ENCODE assay signal across 8 cellular contexts in the genomic region with DNA sequence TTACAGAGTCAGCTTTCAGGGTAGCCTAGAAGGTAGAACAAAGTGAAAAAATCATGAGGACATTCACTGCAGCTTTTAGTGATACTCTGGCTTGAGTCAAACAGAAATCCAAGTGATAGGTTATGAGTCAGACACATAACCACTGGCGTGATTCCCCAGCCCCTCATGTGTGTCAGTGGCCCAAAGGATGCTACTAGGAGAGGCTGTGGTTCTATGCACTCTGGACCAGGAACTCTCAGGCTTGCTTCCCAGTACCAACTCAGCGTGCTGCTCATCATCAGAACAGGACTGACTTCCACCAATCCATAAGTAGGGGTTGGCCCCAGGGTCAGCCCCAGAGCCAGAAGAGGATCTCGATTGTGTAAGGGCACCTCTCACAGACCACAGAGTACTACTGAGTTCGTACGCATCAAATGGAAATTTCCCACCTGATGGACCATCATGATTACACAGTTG.
A peak's percentile ranks its signal among the peaks of the same experiment; 100 is the strongest.
DNase-seq lines count a peak whose midpoint lies in the region; ATAC-seq, FAIRE-seq and TF ChIP-seq lines count a peak whose summit lies in the region.

No MANE protein-coding gene starts in this region.

- no peaks in the 10 kb centered on the region for H3K79me2 ChIP-seq in GM12878 (ENCODE audit: control insufficient read depth, insufficient read depth, low read length)

- H3K27me3 ChIP-seq in GM06990 (replicated peaks; ENCODE audit: control insufficient read depth, insufficient read depth, low read length) (no peaks in the 10 kb centered on the region), GM12878 (replicated peaks in 1 of 2; ENCODE audit: control insufficient read depth in 2 of 2, insufficient read depth in 2 of 2, low read length in 1 of 2) (no peaks in the 10 kb centered on the region), aorta (ENCODE audit: control insufficient read depth in 1 of 2, insufficient read depth in 2 of 2, low read length in 1 of 2) (no peaks in the 10 kb centered on the region)

- H2AFZ ChIP-seq in GM12878 (ENCODE audit: control insufficient read depth, low read depth, low read length): no peak overlapping the region

- in situ Hi-C loops in GM12878 (cut with MboI): no loop called here

- TF ChIP-seq CTCF in GM06990 (IDR thresholded peaks at IDR 0.05; ENCODE audit: insufficient read depth, low read length, poor library complexity, severe bottlenecking) (no peak), GM12878 (IDR thresholded peaks at IDR 0.05 in 2 of 3, conservative IDR thresholded peaks at IDR 0.05 in 1 of 3; ENCODE audit: control insufficient read depth in 2 of 3, extremely low read depth in 1 of 3, insufficient read depth in 1 of 3, low read depth in 3 of 3, low read length in 3 of 3) (no peak)

- H3K9me3 ChIP-seq in GM12878 (replicated peaks; ENCODE audit: control insufficient read depth, insufficient read depth, low read length) (no peaks in the 10 kb centered on the region), aorta (ENCODE audit: control insufficient read depth, low read length) (no peaks in the 10 kb centered on the region)

- TF ChIP-seq RAD21 in GM12878 (IDR thresholded peaks at IDR 0.05; ENCODE audit: insufficient read depth, low read depth, low read length): peak; percentile 5; the same call in 1 of the 2 replicates

- intact Hi-C loops in GM12878 (cut with micrococcal nuclease; ENCODE audit: unreplicated experiment) (loop anchor here (2.0 kb wide), 1 partner anchor 15 kb away; no protein-coding TSS in a partner anchor), aorta (cut with DNase I) (no loop called here)

- POLR2A ChIA-PET in GM12878 (lab: Charles Lee): interaction anchor here (0.6 to 1.1 kb wide), 2 partner anchors 117 to 122 kb away, joined by 3 read pairs; a partner anchor contains a TSS

- H3K4me3 ChIP-seq in GM06990 (replicated peaks; ENCODE audit: low read depth, low read length) (no peak overlapping the region), GM12878 (no peak overlapping the region), aorta (ENCODE audit: low read length in 2 of 2) (no peak overlapping the region)

- H3K27ac ChIP-seq in GM12878 (ENCODE audit: control insufficient read depth, insufficient read depth): peak overlapping the region; percentile 89
- H3K27ac ChIP-seq in aorta (ENCODE audit: low read depth in 1 of 2, low read length in 2 of 2): no peak overlapping the region

- H3K4me1 ChIP-seq in GM12878 (ENCODE audit: control insufficient read depth, insufficient read depth, low read length) (peaks cover 34% of the 10 kb centered on the region), aorta (ENCODE audit: control insufficient read depth in 1 of 2, insufficient read depth in 2 of 2, low read length in 2 of 2) (no peaks in the 10 kb centered on the region)

- peak; percentile 66 to 86; a peak in 3 of 4 replicates for TF ChIP-seq EP300 in GM12878 (IDR thresholded peaks at IDR 0.05; ENCODE audit: borderline replicate concordance in 1 of 2, control insufficient read depth in 1 of 2, low read depth in 2 of 2, low read length in 2 of 2)

- no peak for TF ChIP-seq POLR2A in GM12878 (IDR thresholded peaks at IDR 0.05; ENCODE audit: low read depth, low read length)

- H4K20me1 ChIP-seq in GM12878 (ENCODE audit: control insufficient read depth, insufficient read depth): no peaks in the 10 kb centered on the region

- RAD21 ChIA-PET in GM12878 (lab: Charles Lee; ENCODE audit: unreplicated experiment): interaction anchor here (3.3 kb wide), 1 partner anchor 16 kb away, joined by 10 read pairs; no protein-coding TSS in a partner anchor

- no TSS peak for BruUV-seq in GM12878 (replicated peaks; lab: Mats Ljungman, UMichigan)

- SMC1A ChIA-PET in GM12878 (lab: Charles Lee; ENCODE audit: uncharacterized antibody, unreplicated experiment): interaction anchor here (1.1 to 1.8 kb wide), 4 partner anchors 10 to 116 kb away, joined by 4 to 6 read pairs (median 4); a partner anchor contains a TSS

- FAIRE-seq in GM12878 (lab: Jason Lieb, UNC): peak; percentile 87

- peak; percentile 63 for ATAC-seq in GM19455 (IDR thresholded peaks at IDR 0.05; ENCODE audit: unreplicated experiment)
- peak; percentile 70 for ATAC-seq in HG03280 (IDR thresholded peaks at IDR 0.05; ENCODE audit: unreplicated experiment)
- ATAC-seq in GM12878: peak; percentile 89
- no peak for ATAC-seq in aorta (ENCODE audit: low FRiP score)

- peak overlapping the region; percentile 49 for H3K4me2 ChIP-seq in GM12878 (ENCODE audit: control insufficient read depth, insufficient read depth)

- DNase-seq in GM06990 (ENCODE audit: extremely low read depth, insufficient read length) (peak; percentile 72), GM12878 (ENCODE audit: low read depth, low spot score) (peak; percentile 85), NCI-H748 (lab: John Stamatoyannopoulos, UW; ENCODE audit: unreplicated experiment) (no peak), aorta (no peak), hypothalamus (lab: John Stamatoyannopoulos, UW) (no peak), putamen (ENCODE audit: low spot score) (no peak)

- H3K36me3 ChIP-seq in GM06990 (ENCODE audit: control insufficient read depth, insufficient read depth, low read length) (no peaks in the 10 kb centered on the region), GM12878 (ENCODE audit: control insufficient read depth in 2 of 2, insufficient read depth in 2 of 2, low read length in 1 of 2) (no peaks in the 10 kb centered on the region), aorta (ENCODE audit: control insufficient read depth in 1 of 2, insufficient read depth in 2 of 2, low read length in 1 of 2) (no peaks in the 10 kb centered on the region)

- no peak overlapping the region for H3K9ac ChIP-seq in GM12878 (ENCODE audit: control insufficient read depth, insufficient read depth, low read length)

- WGBS in GM12878 (ENCODE audit: insufficient coverage, insufficient replicate concordance, low lambda C conversion rate, missing lambda C conversion rate): 3% methylated on average over 5 of the region's 5 CpGs
- 82 to 85% methylated on average over 5 of the region's 5 CpGs for WGBS in aorta, 2 donors

- CTCF ChIA-PET in GM12878 (lab: Yijun Ruan, JAX): interaction anchor here (2.4 kb wide), 2 partner anchors 16 to 18 kb away, joined by 8 to 10 read pairs; no protein-coding TSS in a partner anchor

TF ChIP-seq in GM12878, 131 proteins besides CTCF, POLR2A, EP300 and RAD21 (continues in another document):
- TF ChIP-seq GABPA (IDR thresholded peaks at IDR 0.05; ENCODE audit: low read depth): 0 out of 2 replicates have a peak, but pooled peaks have one; percentile 10
- TF ChIP-seq, protein P1, sequence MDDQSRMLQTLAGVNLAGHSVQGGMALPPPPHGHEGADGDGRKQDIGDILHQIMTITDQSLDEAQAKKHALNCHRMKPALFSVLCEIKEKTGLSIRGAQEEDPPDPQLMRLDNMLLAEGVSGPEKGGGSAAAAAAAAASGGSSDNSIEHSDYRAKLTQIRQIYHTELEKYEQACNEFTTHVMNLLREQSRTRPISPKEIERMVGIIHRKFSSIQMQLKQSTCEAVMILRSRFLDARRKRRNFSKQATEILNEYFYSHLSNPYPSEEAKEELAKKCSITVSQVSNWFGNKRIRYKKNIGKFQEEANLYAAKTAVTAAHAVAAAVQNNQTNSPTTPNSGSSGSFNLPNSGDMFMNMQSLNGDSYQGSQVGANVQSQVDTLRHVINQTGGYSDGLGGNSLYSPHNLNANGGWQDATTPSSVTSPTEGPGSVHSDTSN (IDR thresholded peaks at IDR 0.05; ENCODE audit: insufficient replicate concordance, low read depth, low read length): no peak
- TF ChIP-seq, protein P2, sequence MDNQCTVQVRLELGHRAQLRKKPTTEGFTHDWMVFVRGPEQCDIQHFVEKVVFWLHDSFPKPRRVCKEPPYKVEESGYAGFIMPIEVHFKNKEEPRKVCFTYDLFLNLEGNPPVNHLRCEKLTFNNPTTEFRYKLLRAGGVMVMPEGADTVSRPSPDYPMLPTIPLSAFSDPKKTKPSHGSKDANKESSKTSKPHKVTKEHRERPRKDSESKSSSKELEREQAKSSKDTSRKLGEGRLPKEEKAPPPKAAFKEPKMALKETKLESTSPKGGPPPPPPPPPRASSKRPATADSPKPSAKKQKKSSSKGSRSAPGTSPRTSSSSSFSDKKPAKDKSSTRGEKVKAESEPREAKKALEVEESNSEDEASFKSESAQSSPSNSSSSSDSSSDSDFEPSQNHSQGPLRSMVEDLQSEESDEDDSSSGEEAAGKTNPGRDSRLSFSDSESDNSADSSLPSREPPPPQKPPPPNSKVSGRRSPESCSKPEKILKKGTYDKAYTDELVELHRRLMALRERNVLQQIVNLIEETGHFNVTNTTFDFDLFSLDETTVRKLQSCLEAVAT (IDR thresholded peaks at IDR 0.05): no peak
- TF ChIP-seq KAT2A (conservative IDR thresholded peaks at IDR 0.05; ENCODE audit: control insufficient read depth, low read depth, low read length): no peak
- TF ChIP-seq MEF2B (IDR thresholded peaks at IDR 0.05; ENCODE audit: partially characterized antibody, poor library complexity, severe bottlenecking): peak; percentile 44
- peak in 1 of 2 experiments; percentile 61; a peak in 1 of 4 replicates for TF ChIP-seq SRF (IDR thresholded peaks at IDR 0.05; ENCODE audit: low read depth in 2 of 2, low read length in 2 of 2)
- TF ChIP-seq MTA2 (IDR thresholded peaks at IDR 0.05; ENCODE audit: low read depth): peak; percentile 82
- TF ChIP-seq TCF12 (IDR thresholded peaks at IDR 0.05; ENCODE audit: low read depth, low read length): peak; percentile 42; the same call in 1 of the 2 replicates
- TF ChIP-seq, protein P3, sequence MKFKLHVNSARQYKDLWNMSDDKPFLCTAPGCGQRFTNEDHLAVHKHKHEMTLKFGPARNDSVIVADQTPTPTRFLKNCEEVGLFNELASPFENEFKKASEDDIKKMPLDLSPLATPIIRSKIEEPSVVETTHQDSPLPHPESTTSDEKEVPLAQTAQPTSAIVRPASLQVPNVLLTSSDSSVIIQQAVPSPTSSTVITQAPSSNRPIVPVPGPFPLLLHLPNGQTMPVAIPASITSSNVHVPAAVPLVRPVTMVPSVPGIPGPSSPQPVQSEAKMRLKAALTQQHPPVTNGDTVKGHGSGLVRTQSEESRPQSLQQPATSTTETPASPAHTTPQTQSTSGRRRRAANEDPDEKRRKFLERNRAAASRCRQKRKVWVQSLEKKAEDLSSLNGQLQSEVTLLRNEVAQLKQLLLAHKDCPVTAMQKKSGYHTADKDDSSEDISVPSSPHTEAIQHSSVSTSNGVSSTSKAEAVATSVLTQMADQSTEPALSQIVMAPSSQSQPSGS (IDR thresholded peaks at IDR 0.05; ENCODE audit: low read length): peak; percentile 95
- TF ChIP-seq ZNF24 (IDR thresholded peaks at IDR 0.05): peak; percentile 71
- no peak for TF ChIP-seq NFYA (IDR thresholded peaks at IDR 0.05; ENCODE audit: borderline replicate concordance, low read depth, low read length)

Comparison
In these comparisons a context has a peak if more than half of its experiments do, and no peak if none do; other contexts are left out.
1. DNase-seq: peak in GM06990 (single experiment) and GM12878 (single experiment); none in NCI-H748 (single experiment), aorta (0 of 2), hypothalamus (0 of 51) and putamen (single experiment).